Comparison of ENCODE assay signal across 8 cellular contexts in the genomic region with DNA sequence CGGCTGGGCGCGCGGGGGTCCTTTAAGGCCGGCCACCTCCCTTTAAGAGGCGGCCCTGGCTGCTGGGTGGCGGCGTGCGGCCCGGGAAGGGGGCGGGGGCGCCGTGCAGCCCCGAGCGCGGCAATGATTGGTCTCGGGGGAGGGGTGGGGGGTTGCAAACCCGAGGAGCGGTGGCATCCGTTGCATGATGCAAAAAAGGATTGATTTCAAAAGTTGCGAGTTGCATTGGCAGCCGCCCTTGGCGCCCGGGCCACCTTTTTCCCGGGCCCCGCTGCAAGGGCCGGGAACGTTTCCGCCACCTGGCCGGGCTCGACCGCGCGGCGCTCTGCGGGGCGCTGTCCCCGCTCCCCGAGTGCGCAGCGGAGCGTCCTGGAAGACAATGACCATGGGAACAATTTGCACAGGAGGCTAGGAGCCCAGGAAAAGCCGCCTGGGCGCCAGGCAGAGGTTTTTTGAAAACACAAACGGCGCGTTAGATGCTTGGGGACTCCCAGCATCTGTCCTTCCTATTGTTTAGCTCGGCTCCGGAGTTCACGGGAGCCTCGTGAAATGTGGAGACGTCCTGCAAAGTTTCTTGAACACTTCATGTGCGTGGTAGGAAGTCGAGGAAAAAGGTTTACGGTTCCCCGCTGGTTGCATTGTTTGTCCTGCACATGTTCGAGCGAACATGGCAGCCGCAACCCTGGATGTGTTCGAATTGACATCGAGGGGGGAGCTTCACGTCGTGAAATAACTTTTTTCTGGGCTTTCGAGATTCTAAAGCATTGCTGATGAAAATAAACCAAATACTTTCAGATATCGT. TPM values are rescaled to one million over a fixed set of nuclear protein-coding genes. Genes with fewer than 3 reads are reported as not detected.
DNase-seq lines count a peak whose midpoint lies in the region; ATAC-seq and TF ChIP-seq lines count a peak whose summit lies in the region.

A gene with protein sequence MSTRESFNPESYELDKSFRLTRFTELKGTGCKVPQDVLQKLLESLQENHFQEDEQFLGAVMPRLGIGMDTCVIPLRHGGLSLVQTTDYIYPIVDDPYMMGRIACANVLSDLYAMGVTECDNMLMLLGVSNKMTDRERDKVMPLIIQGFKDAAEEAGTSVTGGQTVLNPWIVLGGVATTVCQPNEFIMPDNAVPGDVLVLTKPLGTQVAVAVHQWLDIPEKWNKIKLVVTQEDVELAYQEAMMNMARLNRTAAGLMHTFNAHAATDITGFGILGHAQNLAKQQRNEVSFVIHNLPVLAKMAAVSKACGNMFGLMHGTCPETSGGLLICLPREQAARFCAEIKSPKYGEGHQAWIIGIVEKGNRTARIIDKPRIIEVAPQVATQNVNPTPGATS (minus strand): TSS at position 78 of the 802 bp plus-strand sequence. CDS start 3,343 bp downstream, outside the sequence.

- H3K9me3 Mint-ChIP-seq in neural progenitor cell = no peaks in the 10 kb centered on the region

- H2AFZ ChIP-seq in neural progenitor cell (replicated peaks) = peak within 1 kb of the TSS; percentile 13

- H3F3A ChIP-seq in neural progenitor cell (ENCODE audit: low read depth) = peaks cover 56% of the 10 kb centered on the region

- ATAC-seq in GM21381 (IDR thresholded peaks at IDR 0.05; ENCODE audit: unreplicated experiment) = peak; percentile 54
- ATAC-seq in foreskin keratinocyte = peak; percentile 46

- peaks cover 23% of the 10 kb centered on the region for H3K27me3 Mint-ChIP-seq in neural progenitor cell (ENCODE audit: insufficient read depth, low read depth)

- H3K9ac ChIP-seq in neural progenitor cell (peak within 1 kb of the TSS; percentile 99), subcutaneous abdominal adipose tissue (ENCODE audit: low read length in 5 of 5) (peak within 1 kb of the TSS; percentile 63 to 87 (median 85))

- peaks cover 14% of the 10 kb centered on the region for H3K36me3 Mint-ChIP-seq in neural progenitor cell

- no peaks in the 10 kb centered on the region for H3K4me1 ChIP-seq in foreskin keratinocyte
- peaks cover 48% of the 10 kb centered on the region for H3K4me1 ChIP-seq in neural progenitor cell
- peaks cover 8 to 44% (median 41%) of the 10 kb centered on the region in 5 donors for H3K4me1 ChIP-seq in subcutaneous abdominal adipose tissue (ENCODE audit: control insufficient read depth in 5 of 5, insufficient read depth in 5 of 5, low read length in 5 of 5)

- H3K27ac ChIP-seq in foreskin keratinocyte (peak within 1 kb of the TSS; percentile 96), neural progenitor cell (peak within 1 kb of the TSS; percentile 99), subcutaneous abdominal adipose tissue (ENCODE audit: low read depth, low read length) (peak within 1 kb of the TSS; percentile 87)

- TF ChIP-seq CTCF in foreskin keratinocyte (conservative IDR thresholded peaks at IDR 0.05) (no peak), neural progenitor cell (IDR thresholded peaks at IDR 0.05) (no peak)

- peak; percentile 54 for DNase-seq in DMS114 treated with DMSO at 0.1 percent for 48 hours (lab: John Stamatoyannopoulos, UW; ENCODE audit: unreplicated experiment)
- peak; percentile 95 for DNase-seq in HuH-7 (ENCODE audit: low spot score)
- DNase-seq in SHP77 treated with DMSO at 0.1 percent for 48 hours (lab: John Stamatoyannopoulos, UW) = peak; percentile 63
- peak; percentile 82 for DNase-seq in activated gamma-delta T cell treated with Interleukin-2 at 50 U/mL for 16 hours
- peak in 1 of 2 donors; percentile 41 for DNase-seq in foreskin keratinocyte
- DNase-seq in neural progenitor cell (ENCODE audit: low spot score) = peak; percentile 81

- H3K36me3 ChIP-seq in neural progenitor cell = no peaks in the 10 kb centered on the region
- H3K36me3 ChIP-seq in subcutaneous abdominal adipose tissue (ENCODE audit: control insufficient read depth in 5 of 5, insufficient read depth in 5 of 5, low read length in 5 of 5) = peaks cover 0 to 5% (median 0%) of the 10 kb centered on the region in 5 donors

- no peaks in the 10 kb centered on the region for H3K9me3 ChIP-seq in neural progenitor cell (ENCODE audit: low read depth)
- no peaks in the 10 kb centered on the region for H3K9me3 ChIP-seq in subcutaneous abdominal adipose tissue (ENCODE audit: control insufficient read depth in 5 of 5, low read length in 5 of 5)

- H3K27ac Mint-ChIP-seq in neural progenitor cell = peak within 1 kb of the TSS; percentile 96

- H3K27me3 ChIP-seq in foreskin keratinocyte (peaks cover 36% of the 10 kb centered on the region), neural progenitor cell (peaks cover 47% of the 10 kb centered on the region), subcutaneous abdominal adipose tissue (ENCODE audit: control insufficient read depth in 5 of 5, insufficient read depth in 4 of 5, low read length in 5 of 5) (peaks cover 7 to 24% (median 19%) of the 10 kb centered on the region in 5 donors)

- peaks cover 21% of the 10 kb centered on the region for H4K20me1 ChIP-seq in neural progenitor cell (ENCODE audit: low read depth)

- H3K4me1 Mint-ChIP-seq in neural progenitor cell = peaks cover 55% of the 10 kb centered on the region

- peaks cover 38% of the 10 kb centered on the region for H3K79me2 ChIP-seq in neural progenitor cell (ENCODE audit: low read depth)

- peak within 1 kb of the TSS; percentile 95 for H3K4me3 Mint-ChIP-seq in neural progenitor cell

- H3K4me3 ChIP-seq in neural progenitor cell = peak within 1 kb of the TSS; percentile 96
- peak within 1 kb of the TSS; percentile 72 to 89 (median 86) for H3K4me3 ChIP-seq in subcutaneous abdominal adipose tissue (ENCODE audit: low read depth in 1 of 5, low read length in 5 of 5)

- peak within 1 kb of the TSS; percentile 99 for H3K4me2 ChIP-seq in neural progenitor cell

RNA-seq across cellular contexts. Expression of the gene that starts here (rescaled TPM):
- 37.9 and 46.1 TPM in 2 replicates for total RNA-seq in foreskin keratinocyte
- 35.3 and 42.6 TPM in 2 replicates for polyA plus RNA-seq in foreskin keratinocyte
- 94.9 and 95.9 TPM in 2 replicates for total RNA-seq in neural progenitor cell (ENCODE audit: low replicate concordance)
